Comparison of ENCODE assay signal across 19 cellular contexts in genomic region chrX:17633546-17633945, GRCh38.
A peak's percentile ranks its signal among the peaks of the same experiment; 100 is the strongest.
DNase-seq lines count a peak whose midpoint lies in the region; ATAC-seq, FAIRE-seq and TF ChIP-seq lines count a peak whose summit lies in the region.
"Had no signal": no experiment of that assay in that cellular context is flagged by ENCODE, and none has a peak within 500 bp of the region (broad histone marks: within the 10 kb centered on the region; RNA-seq: fewer than 3 reads in every experiment).

No MANE protein-coding gene starts in this region.

- H2BK15ac ChIP-seq in mesenchymal stem cell (ENCODE audit: low read depth, poor library complexity, severe bottlenecking) = no peak overlapping the region

- no peak for FAIRE-seq in HepG2 (lab: Jason Lieb, UNC)
- FAIRE-seq: GM12878 had no signal

- peak overlapping the region in 1 of 2 experiments; percentile 52 for H3K4me3 ChIP-seq in mesenchymal stem cell (ENCODE audit: insufficient read depth in 1 of 2, low read depth in 1 of 2, low read length in 2 of 2)
- H3K4me3 ChIP-seq in HepG2 (replicated peaks in 1 of 3; ENCODE audit: insufficient read depth in 1 of 3, low read depth in 2 of 3, low read length in 3 of 3) = no peak overlapping the region
- H3K4me3 ChIP-seq: esophagus squamous epithelium, GM12878, mucosa of descending colon, prostate gland had no signal

- no peak overlapping the region for H2BK5ac ChIP-seq in mesenchymal stem cell (ENCODE audit: low read depth, low read length, poor library complexity, severe bottlenecking)

- H3K14ac ChIP-seq in mesenchymal stem cell (ENCODE audit: low read length in 2 of 2) = no peak overlapping the region

- TF ChIP-seq POLR2A in HepG2 (IDR thresholded peaks at IDR 0.05; ENCODE audit: insufficient read depth in 1 of 2, low read depth in 2 of 2, low read length in 2 of 2) = no peak

- no peaks in the 10 kb centered on the region for H3K9me3 Mint-ChIP-seq in Calu3 (ENCODE audit: low read depth, unreplicated experiment)
- no peaks in the 10 kb centered on the region for H3K9me3 Mint-ChIP-seq in activated CD8-positive, alpha-beta T cell treated with anti-CD3 and anti-CD28 coated beads for 36 hours
- H3K9me3 Mint-ChIP-seq: activated B cell treated with CpG ODN at 0.5 μM for 24 hours had no signal

- no peak overlapping the region for H3K4ac ChIP-seq in mesenchymal stem cell (ENCODE audit: low read depth in 1 of 2, low read length in 2 of 2)

- no peak overlapping the region for H2BK120ac ChIP-seq in mesenchymal stem cell (ENCODE audit: low read depth, low read length)

- no peaks in the 10 kb centered on the region for H3K36me3 ChIP-seq in mesenchymal stem cell (ENCODE audit: control insufficient read depth in 1 of 2, insufficient read depth in 2 of 2, low read depth in 1 of 2, low read length in 2 of 2)
- no peaks in the 10 kb centered on the region for H3K36me3 ChIP-seq in HepG2 (replicated peaks in 1 of 2; ENCODE audit: control insufficient read depth in 1 of 2, insufficient read depth in 2 of 2, low read length in 2 of 2)
- H3K36me3 ChIP-seq: esophagus squamous epithelium, prostate gland had no signal

- H4K20me1 ChIP-seq in HepG2 (ENCODE audit: insufficient read depth, low read length) = no peaks in the 10 kb centered on the region

- peaks cover 0 to 3% of the 10 kb centered on the region in 2 experiments for H3K27me3 ChIP-seq in mesenchymal stem cell (ENCODE audit: control insufficient read depth in 1 of 2, insufficient read depth in 1 of 2, low read length in 2 of 2)
- no peaks in the 10 kb centered on the region for H3K27me3 ChIP-seq in HepG2 (ENCODE audit: control insufficient read depth in 1 of 2, insufficient read depth in 2 of 2, low read length in 2 of 2)
- H3K27me3 ChIP-seq: esophagus squamous epithelium had no signal

- H3K27ac Mint-ChIP-seq in Calu3 (ENCODE audit: unreplicated experiment) = peak overlapping the region; percentile 52
- H3K27ac Mint-ChIP-seq in activated CD8-positive, alpha-beta T cell treated with anti-CD3 and anti-CD28 coated beads for 36 hours = peak overlapping the region; percentile 76
- H3K27ac Mint-ChIP-seq: activated B cell treated with CpG ODN at 0.5 μM for 24 hours had no signal

- in situ Hi-C loops in HepG2 (cut with HindIII; ENCODE audit: extremely low pct_ligation_motif_present, low pct_unique_long_range_greater_than_20kb) = no loop called here

- CTCF ChIA-PET in Calu3 (lab: Charles Lee) (no interaction called here), HepG2 (lab: Yijun Ruan, JAX; ENCODE audit: low intra/inter-chr PET ratio, low total read pairs) (no interaction called here)
- CTCF ChIA-PET in activated CD8-positive, alpha-beta T cell treated with anti-CD3 and anti-CD28 coated beads for 36 hours (lab: Charles Lee) = no interaction called here

- POLR2A ChIA-PET in activated CD8-positive, alpha-beta T cell treated with anti-CD3 and anti-CD28 coated beads for 36 hours (lab: Charles Lee) = no interaction called here
- POLR2A ChIA-PET in HepG2 (lab: Yijun Ruan, JAX) = no interaction called here

- intact Hi-C loops in Calu3 (cut with micrococcal nuclease; ENCODE audit: unreplicated experiment) (no loop called here), HepG2 (cut with micrococcal nuclease; ENCODE audit: unreplicated experiment) (no loop called here)
- intact Hi-C loops in activated CD8-positive, alpha-beta T cell treated with anti-CD3 and anti-CD28 coated beads for 36 hours (cut with micrococcal nuclease) = no loop called here

- H3K4me3 Mint-ChIP-seq in Calu3 (ENCODE audit: low read depth, unreplicated experiment) = peak overlapping the region; percentile 39
- no peak overlapping the region for H3K4me3 Mint-ChIP-seq in activated CD8-positive, alpha-beta T cell treated with anti-CD3 and anti-CD28 coated beads for 36 hours
- H3K4me3 Mint-ChIP-seq: activated B cell treated with CpG ODN at 0.5 μM for 24 hours had no signal

- peaks cover 13% of the 10 kb centered on the region for H3K4me1 ChIP-seq in mesenchymal stem cell (ENCODE audit: control insufficient read depth, insufficient read depth, low read depth, low read length)
- H3K4me1 ChIP-seq in HepG2 (ENCODE audit: insufficient read depth, low read length) = no peaks in the 10 kb centered on the region
- H3K4me1 ChIP-seq: prostate gland had no signal

- H2BK12ac ChIP-seq in mesenchymal stem cell (ENCODE audit: low read length in 2 of 2) = no peak overlapping the region

- peaks cover 37% of the 10 kb centered on the region for H3K4me1 Mint-ChIP-seq in Calu3 (ENCODE audit: low read depth, unreplicated experiment)
- peaks cover 5% of the 10 kb centered on the region for H3K4me1 Mint-ChIP-seq in activated CD8-positive, alpha-beta T cell treated with anti-CD3 and anti-CD28 coated beads for 36 hours (ENCODE audit: low read depth)
- H3K4me1 Mint-ChIP-seq: activated B cell treated with CpG ODN at 0.5 μM for 24 hours had no signal

- no peak overlapping the region for H3K18ac ChIP-seq in mesenchymal stem cell (ENCODE audit: low read depth in 1 of 2, low read length in 2 of 2)

- BruUV-seq in Calu3 (replicated peaks; lab: Mats Ljungman, UMichigan) = no TSS peak
- no TSS peak for BruUV-seq in HepG2 (replicated peaks; lab: Mats Ljungman, UMichigan)

- H4K8ac ChIP-seq in mesenchymal stem cell (ENCODE audit: low read length) = no peak overlapping the region

- no peak overlapping the region for H3K4me2 ChIP-seq in mesenchymal stem cell (ENCODE audit: low read length, poor library complexity, severe bottlenecking)
- no peak overlapping the region for H3K4me2 ChIP-seq in HepG2 (ENCODE audit: low read depth, low read length)

- no peak for TF ChIP-seq CTCF in Calu3 (IDR thresholded peaks at IDR 0.05; ENCODE audit: unreplicated experiment)
- no peak for TF ChIP-seq CTCF in activated CD8-positive, alpha-beta T cell treated with anti-CD3 and anti-CD28 coated beads for 36 hours (IDR thresholded peaks at IDR 0.05)
- TF ChIP-seq CTCF in HepG2 (CRISPR knock-in tag; IDR thresholded peaks at IDR 0.05) = no peak

- WGBS in mesenchymal stem cell = no CpG with 5 or more reads among the region's 2 CpGs
- 89% methylated on average over 2 of the region's 2 CpGs for WGBS in HepG2 (ENCODE audit: low lambda C conversion rate)

- peak overlapping the region; percentile 72 for H3K27ac ChIP-seq in mesenchymal stem cell (ENCODE audit: low read length, poor library complexity, severe bottlenecking)
- H3K27ac ChIP-seq in HepG2 (ENCODE audit: extremely low read length, insufficient read depth, low read length) = no peak overlapping the region
- H3K27ac ChIP-seq: C4-2B, prostate gland had no signal

- no peak for TF ChIP-seq RAD21 in HepG2 (CRISPR knock-in tag; IDR thresholded peaks at IDR 0.05)

- H3K27me3 Mint-ChIP-seq in Calu3 (ENCODE audit: unreplicated experiment) = no peaks in the 10 kb centered on the region
- peaks cover 1% of the 10 kb centered on the region for H3K27me3 Mint-ChIP-seq in activated CD8-positive, alpha-beta T cell treated with anti-CD3 and anti-CD28 coated beads for 36 hours
- H3K27me3 Mint-ChIP-seq: activated B cell treated with CpG ODN at 0.5 μM for 24 hours had no signal

- no peak for ATAC-seq in activated CD8-positive, alpha-beta T cell treated with anti-CD3 and anti-CD28 coated beads for 36 hours
- no peak for ATAC-seq in HepG2
- ATAC-seq: mucosa of descending colon had no signal

- H2AFZ ChIP-seq in mesenchymal stem cell (ENCODE audit: low read depth, low read length) = no peak overlapping the region
- H2AFZ ChIP-seq in HepG2 (ENCODE audit: low read length) = no peak overlapping the region

- peaks cover 5% of the 10 kb centered on the region for H3K79me1 ChIP-seq in mesenchymal stem cell (replicated peaks; ENCODE audit: low read length, poor library complexity, severe bottlenecking)

- no peaks in the 10 kb centered on the region for H3K79me2 ChIP-seq in HepG2 (ENCODE audit: insufficient read depth, low read length)

- H3K36me3 Mint-ChIP-seq in Calu3 (ENCODE audit: insufficient read depth, unreplicated experiment) = peaks cover 4% of the 10 kb centered on the region
- H3K36me3 Mint-ChIP-seq in activated CD8-positive, alpha-beta T cell treated with anti-CD3 and anti-CD28 coated beads for 36 hours (ENCODE audit: low read depth) = no peaks in the 10 kb centered on the region

- H3K9ac ChIP-seq in mesenchymal stem cell (ENCODE audit: low read length) = peak overlapping the region; percentile 77
- no peak overlapping the region for H3K9ac ChIP-seq in HepG2 (ENCODE audit: insufficient read depth, low read depth, low read length)

- DNase-seq in NCI-H146 (lab: John Stamatoyannopoulos, UW) (peak; percentile 23), NCI-H146 treated with DMSO at 0.1 percent for 48 hours (lab: John Stamatoyannopoulos, UW; ENCODE audit: unreplicated experiment) (no peak), Calu3 (no peak), mesenchymal stem cell (no peak), HepG2 (ENCODE audit: low spot score) (no peak)
- no peak for DNase-seq in activated CD8-positive, alpha-beta T cell treated with anti-CD3 and anti-CD28 coated beads for 36 hours
- DNase-seq in stimulated activated CD4-positive, alpha-beta T cell treated with anti-CD3 and anti-CD28 coated beads, Interleukin-15, amount 100 ng/mL, for 24 hours = no peak
- no peak for DNase-seq in activated CD4-positive, CD25-positive, alpha-beta regulatory T cell (lab: John Stamatoyannopoulos, UW)
- DNase-seq: 8988T; activated B cell treated with CpG ODN at 0.5 μM for 24 hours; activated T-cell treated with anti-CD3 and anti-CD28 coated beads, Interleukin-2, amount 50 U/mL, for 48 hours; esophagus squamous epithelium; hippocampal formation; mucosa of descending colon; NCI-H1048; NCI-H446 had no signal

- no peak overlapping the region for H3K23ac ChIP-seq in mesenchymal stem cell (ENCODE audit: low read length in 2 of 2)

- H4K91ac ChIP-seq in mesenchymal stem cell (ENCODE audit: low read length) = no peak overlapping the region

- no peak for TF ChIP-seq EP300 in HepG2 (IDR thresholded peaks at IDR 0.05; ENCODE audit: low read depth in 2 of 2, low read length in 2 of 2)
- TF ChIP-seq EP300 in HepG2 (CRISPR knock-in tag; IDR thresholded peaks at IDR 0.05; ENCODE audit: borderline replicate concordance) = no peak

- no peak overlapping the region for H2AK5ac ChIP-seq in mesenchymal stem cell (ENCODE audit: low read length, severe bottlenecking)

- H3K9me3 ChIP-seq in mesenchymal stem cell (ENCODE audit: control insufficient read depth, low read length) (no peaks in the 10 kb centered on the region), HepG2 (ENCODE audit: low read length) (no peaks in the 10 kb centered on the region)
- H3K9me3 ChIP-seq: esophagus squamous epithelium, mucosa of descending colon, prostate gland had no signal

TF ChIP-seq in HepG2, 621 proteins besides CTCF, POLR2A, EP300 and RAD21 (continues in another document):
- TF ChIP-seq ZNF24 (IDR thresholded peaks at IDR 0.05) (no peak), ZBTB26 (CRISPR knock-in tag; IDR thresholded peaks at IDR 0.05; ENCODE audit: borderline replicate concordance) (no peak)
